1 cellular context compared by ENCODE assay signal in the genomic region with DNA sequence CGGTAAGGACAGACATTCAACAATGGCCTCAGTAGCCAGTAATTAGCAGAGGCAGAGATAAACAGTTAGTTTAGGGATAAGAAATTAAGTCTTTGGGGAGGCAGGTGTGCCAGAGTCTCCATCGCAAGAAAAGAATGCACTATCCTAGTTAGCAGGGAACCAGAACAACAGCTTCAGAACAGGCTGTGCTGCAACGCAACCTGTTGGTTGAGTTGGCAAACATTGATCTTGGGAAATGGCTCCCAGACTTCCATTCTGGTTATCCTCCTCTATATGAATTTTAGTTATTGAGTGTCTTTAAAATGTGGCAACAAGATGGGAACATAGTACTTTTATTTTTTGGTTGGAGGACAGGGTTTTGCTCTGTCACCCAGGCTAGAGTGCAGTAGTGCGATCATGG.
TF ChIP-seq lines count a peak whose summit lies in the region.

No MANE protein-coding gene starts in this region.

TF ChIP-seq in K562, 482 proteins besides CTCF, POLR2A, EP300 and RAD21:
- TF ChIP-seq ZNF436 (CRISPR knock-in tag; IDR thresholded peaks at IDR 0.05), result no peak
- no peak for TF ChIP-seq ZNF212 (CRISPR knock-in tag; IDR thresholded peaks at IDR 0.05)
- TF ChIP-seq, protein P1, sequence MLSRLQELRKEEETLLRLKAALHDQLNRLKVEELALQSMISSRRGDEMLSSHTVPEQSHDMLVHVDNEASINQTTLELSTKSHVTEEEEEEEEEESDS (CRISPR knock-in tag; IDR thresholded peaks at IDR 0.05), result no peak
- TF ChIP-seq, protein P2, sequence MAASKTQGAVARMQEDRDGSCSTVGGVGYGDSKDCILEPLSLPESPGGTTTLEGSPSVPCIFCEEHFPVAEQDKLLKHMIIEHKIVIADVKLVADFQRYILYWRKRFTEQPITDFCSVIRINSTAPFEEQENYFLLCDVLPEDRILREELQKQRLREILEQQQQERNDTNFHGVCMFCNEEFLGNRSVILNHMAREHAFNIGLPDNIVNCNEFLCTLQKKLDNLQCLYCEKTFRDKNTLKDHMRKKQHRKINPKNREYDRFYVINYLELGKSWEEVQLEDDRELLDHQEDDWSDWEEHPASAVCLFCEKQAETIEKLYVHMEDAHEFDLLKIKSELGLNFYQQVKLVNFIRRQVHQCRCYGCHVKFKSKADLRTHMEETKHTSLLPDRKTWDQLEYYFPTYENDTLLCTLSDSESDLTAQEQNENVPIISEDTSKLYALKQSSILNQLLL (CRISPR knock-in tag; IDR thresholded peaks at IDR 0.05; ENCODE audit: borderline replicate concordance), result no peak
- no peak for TF ChIP-seq SMARCC2 (IDR thresholded peaks at IDR 0.05; ENCODE audit: low read depth)
- TF ChIP-seq, protein P3, sequence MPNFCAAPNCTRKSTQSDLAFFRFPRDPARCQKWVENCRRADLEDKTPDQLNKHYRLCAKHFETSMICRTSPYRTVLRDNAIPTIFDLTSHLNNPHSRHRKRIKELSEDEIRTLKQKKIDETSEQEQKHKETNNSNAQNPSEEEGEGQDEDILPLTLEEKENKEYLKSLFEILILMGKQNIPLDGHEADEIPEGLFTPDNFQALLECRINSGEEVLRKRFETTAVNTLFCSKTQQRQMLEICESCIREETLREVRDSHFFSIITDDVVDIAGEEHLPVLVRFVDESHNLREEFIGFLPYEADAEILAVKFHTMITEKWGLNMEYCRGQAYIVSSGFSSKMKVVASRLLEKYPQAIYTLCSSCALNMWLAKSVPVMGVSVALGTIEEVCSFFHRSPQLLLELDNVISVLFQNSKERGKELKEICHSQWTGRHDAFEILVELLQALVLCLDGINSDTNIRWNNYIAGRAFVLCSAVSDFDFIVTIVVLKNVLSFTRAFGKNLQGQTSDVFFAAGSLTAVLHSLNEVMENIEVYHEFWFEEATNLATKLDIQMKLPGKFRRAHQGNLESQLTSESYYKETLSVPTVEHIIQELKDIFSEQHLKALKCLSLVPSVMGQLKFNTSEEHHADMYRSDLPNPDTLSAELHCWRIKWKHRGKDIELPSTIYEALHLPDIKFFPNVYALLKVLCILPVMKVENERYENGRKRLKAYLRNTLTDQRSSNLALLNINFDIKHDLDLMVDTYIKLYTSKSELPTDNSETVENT (CRISPR knock-in tag; IDR thresholded peaks at IDR 0.05), result no peak
- TF ChIP-seq ZNF75A (CRISPR knock-in tag; IDR thresholded peaks at IDR 0.05), result no peak
- TF ChIP-seq, protein P4, sequence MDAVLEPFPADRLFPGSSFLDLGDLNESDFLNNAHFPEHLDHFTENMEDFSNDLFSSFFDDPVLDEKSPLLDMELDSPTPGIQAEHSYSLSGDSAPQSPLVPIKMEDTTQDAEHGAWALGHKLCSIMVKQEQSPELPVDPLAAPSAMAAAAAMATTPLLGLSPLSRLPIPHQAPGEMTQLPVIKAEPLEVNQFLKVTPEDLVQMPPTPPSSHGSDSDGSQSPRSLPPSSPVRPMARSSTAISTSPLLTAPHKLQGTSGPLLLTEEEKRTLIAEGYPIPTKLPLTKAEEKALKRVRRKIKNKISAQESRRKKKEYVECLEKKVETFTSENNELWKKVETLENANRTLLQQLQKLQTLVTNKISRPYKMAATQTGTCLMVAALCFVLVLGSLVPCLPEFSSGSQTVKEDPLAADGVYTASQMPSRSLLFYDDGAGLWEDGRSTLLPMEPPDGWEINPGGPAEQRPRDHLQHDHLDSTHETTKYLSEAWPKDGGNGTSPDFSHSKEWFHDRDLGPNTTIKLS (IDR thresholded peaks at IDR 0.05; ENCODE audit: borderline replicate concordance, low read depth), result no peak
- TF ChIP-seq, protein P5, sequence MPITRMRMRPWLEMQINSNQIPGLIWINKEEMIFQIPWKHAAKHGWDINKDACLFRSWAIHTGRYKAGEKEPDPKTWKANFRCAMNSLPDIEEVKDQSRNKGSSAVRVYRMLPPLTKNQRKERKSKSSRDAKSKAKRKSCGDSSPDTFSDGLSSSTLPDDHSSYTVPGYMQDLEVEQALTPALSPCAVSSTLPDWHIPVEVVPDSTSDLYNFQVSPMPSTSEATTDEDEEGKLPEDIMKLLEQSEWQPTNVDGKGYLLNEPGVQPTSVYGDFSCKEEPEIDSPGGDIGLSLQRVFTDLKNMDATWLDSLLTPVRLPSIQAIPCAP (CRISPR knock-in tag; IDR thresholded peaks at IDR 0.05; ENCODE audit: borderline replicate concordance), result no peak
- no peak for TF ChIP-seq BRD4 (IDR thresholded peaks at IDR 0.05)
- TF ChIP-seq GTF2E2 (tag; IDR thresholded peaks at IDR 0.05), result no peak
